In genomic region chr7:49398730-49399129, GRCh38 we compare ENCODE assay signal across 2 cellular contexts.
TF ChIP-seq lines count a peak whose summit lies in the region.

No MANE protein-coding gene starts in this region.

TF ChIP-seq in IMR-90, 13 proteins besides CTCF, POLR2A, EP300 and RAD21 (continued from another document):
- TF ChIP-seq USF2 (IDR thresholded peaks at IDR 0.05; ENCODE audit: low read depth, low read length) (no peak), MXI1 (IDR thresholded peaks at IDR 0.05; ENCODE audit: borderline replicate concordance, low read depth, low read length) (no peak), MAFK (IDR thresholded peaks at IDR 0.05; ENCODE audit: low read depth, low read length) (no peak)

TF ChIP-seq in WTC11, 78 proteins besides CTCF, POLR2A, EP300 and RAD21 (continued from another document):
- no peak for TF ChIP-seq ZNF281 (CRISPR knock-in tag; IDR thresholded peaks at IDR 0.05)
- TF ChIP-seq ATF1 (CRISPR knock-in tag; IDR thresholded peaks at IDR 0.05), result no peak
- TF ChIP-seq ZNF416 (CRISPR knock-in tag; IDR thresholded peaks at IDR 0.05), result no peak
- no peak for TF ChIP-seq ERG (CRISPR knock-in tag; IDR thresholded peaks at IDR 0.05)
- no peak for TF ChIP-seq ATF6 (CRISPR knock-in tag; IDR thresholded peaks at IDR 0.05)
- TF ChIP-seq ZNF425 (CRISPR knock-in tag; conservative IDR thresholded peaks at IDR 0.05), result no peak
- TF ChIP-seq NR1H2 (CRISPR knock-in tag; IDR thresholded peaks at IDR 0.05), result no peak
- TF ChIP-seq ATF3 (CRISPR knock-in tag; conservative IDR thresholded peaks at IDR 0.05), result no peak
- no peak for TF ChIP-seq ZNF396 (CRISPR knock-in tag; IDR thresholded peaks at IDR 0.05; ENCODE audit: borderline replicate concordance)
